ENCODE assay signal across 8 cellular contexts in the genomic region with DNA sequence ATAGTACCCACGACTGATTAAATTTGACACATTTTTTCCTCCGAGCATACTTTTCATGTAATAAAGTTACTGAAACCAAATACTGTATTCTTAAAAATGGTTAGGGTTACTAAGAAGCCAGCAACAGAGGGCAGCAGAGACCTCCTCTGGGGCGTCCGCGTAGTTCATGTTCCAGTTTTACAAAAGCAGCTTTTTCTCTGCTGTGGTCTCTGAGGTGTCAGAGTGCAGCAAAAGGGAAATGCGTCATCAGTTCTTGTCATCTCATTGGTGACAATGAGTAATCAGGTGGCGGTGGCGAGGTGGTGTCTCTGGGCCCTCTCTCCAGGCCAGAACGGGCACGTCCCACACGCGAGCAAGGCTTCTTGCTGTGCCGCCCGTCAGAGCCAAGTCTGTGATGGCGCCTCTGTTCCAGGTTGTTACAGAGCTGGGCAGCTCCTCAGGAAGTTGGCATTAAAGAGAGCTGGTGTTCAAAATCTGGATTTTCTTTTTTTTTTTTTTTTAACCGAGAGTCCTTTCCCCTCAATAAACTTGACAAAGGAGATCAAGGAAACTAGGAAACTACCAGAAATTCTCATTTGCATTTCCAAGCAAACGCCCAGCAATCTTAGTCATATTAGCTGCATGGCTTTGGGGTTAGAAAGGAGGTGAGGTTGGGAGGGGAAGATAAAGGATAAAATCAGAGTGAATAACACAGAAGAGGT.
DNase-seq lines count a peak whose midpoint lies in the region; ATAC-seq, FAIRE-seq and TF ChIP-seq lines count a peak whose summit lies in the region.

No MANE protein-coding gene starts in this region.

- H3K27ac ChIP-seq in mesodermal cell (ENCODE audit: low read depth, low read length, severe bottlenecking), result peak overlapping the region; percentile 54

- H3K9me3 Mint-ChIP-seq in Calu3 (ENCODE audit: low read depth, unreplicated experiment), result no peaks in the 10 kb centered on the region
- no peaks in the 10 kb centered on the region for H3K9me3 Mint-ChIP-seq in endothelial cell (ENCODE audit: unreplicated experiment)

- H3K36me3 ChIP-seq in mesodermal cell (ENCODE audit: control insufficient read depth, insufficient read depth, low read length), result no peaks in the 10 kb centered on the region

- peaks cover 5% of the 10 kb centered on the region for H3K4me1 ChIP-seq in mesodermal cell (ENCODE audit: control insufficient read depth, insufficient read depth, low read length, poor library complexity, severe bottlenecking)

- CTCF ChIA-PET in Calu3 (lab: Charles Lee), result interaction anchor here (0.5 to 1.9 kb wide), 10 partner anchors 13 to 740 kb away, joined by 3 to 24 read pairs (median 4); partner anchors contain the start of genes BZW1, NIF3L1 and PPIL3

- H3K9me3 ChIP-seq in mesodermal cell (ENCODE audit: control insufficient read depth, low read length), result no peaks in the 10 kb centered on the region

- TF ChIP-seq CTCF in Calu3 (IDR thresholded peaks at IDR 0.05; ENCODE audit: unreplicated experiment), result peak; percentile 75
- TF ChIP-seq CTCF in endothelial cell (IDR thresholded peaks at IDR 0.05; ENCODE audit: unreplicated experiment), result peak; percentile 57

- H3K4me3 Mint-ChIP-seq in Calu3 (ENCODE audit: low read depth, unreplicated experiment) (peak overlapping the region; percentile 39), endothelial cell (ENCODE audit: unreplicated experiment) (peak overlapping the region; percentile 39)

- ATAC-seq in GM21381 (IDR thresholded peaks at IDR 0.05; ENCODE audit: unreplicated experiment), result peak; percentile 100

- WGBS in mesodermal cell (ENCODE audit: insufficient coverage in 2 of 2), 2 experiments, result 11 to 16% methylated on average over 11 to 12 of the region's 17 CpGs

- peak overlapping the region; percentile 95 for H3K27ac Mint-ChIP-seq in Calu3 (ENCODE audit: unreplicated experiment)
- H3K27ac Mint-ChIP-seq in endothelial cell (ENCODE audit: unreplicated experiment), result peak overlapping the region; percentile 75

- FAIRE-seq in HTR-8/SVneo (lab: Jason Lieb, UNC), result peak; percentile 46

- intact Hi-C loops in Calu3 (cut with micrococcal nuclease; ENCODE audit: unreplicated experiment), result loop anchor here (1.0 to 5.0 kb wide), 5 partner anchors 22 to 464 kb away; partner anchors contain the start of genes BZW1, NIF3L1 and PPIL3

- H3K27me3 Mint-ChIP-seq in Calu3 (ENCODE audit: unreplicated experiment), result no peaks in the 10 kb centered on the region
- no peaks in the 10 kb centered on the region for H3K27me3 Mint-ChIP-seq in endothelial cell (ENCODE audit: unreplicated experiment)

- DNase-seq in Calu3 (peak; percentile 90), HTR-8/SVneo (ENCODE audit: insufficient read length, low spot score) (peak; percentile 88), NOMO-1 treated with dmso at 0.1 percent for 144 hours (lab: John Stamatoyannopoulos, UW; ENCODE audit: unreplicated experiment) (peak; percentile 97), endothelial cell (ENCODE audit: low spot score) (peak; percentile 64)
- DNase-seq in activated CD8-positive, alpha-beta memory T cell treated with anti-CD3 and anti-CD28 coated beads, Interleukin-2, amount 50 U/mL, for 24 hours (ENCODE audit: extremely low read depth), result peak; percentile 84
- DNase-seq in stimulated activated CD8-positive, alpha-beta memory T cell treated with anti-CD3 and anti-CD28 coated beads, Interleukin-15, amount 100 ng/mL, for 24 hours (ENCODE audit: low read depth), result peak; percentile 65

- H3K4me1 Mint-ChIP-seq in Calu3 (ENCODE audit: low read depth, unreplicated experiment) (peaks cover 28% of the 10 kb centered on the region), endothelial cell (ENCODE audit: unreplicated experiment) (peaks cover 2% of the 10 kb centered on the region)

- TSS peak; percentile 100 for BruUV-seq in Calu3 (replicated peaks; lab: Mats Ljungman, UMichigan)

- H3K36me3 Mint-ChIP-seq in Calu3 (ENCODE audit: insufficient read depth, unreplicated experiment), result peaks cover 7% of the 10 kb centered on the region
- no peaks in the 10 kb centered on the region for H3K36me3 Mint-ChIP-seq in endothelial cell (ENCODE audit: low read depth, unreplicated experiment)

- H3K4me3 ChIP-seq in mesodermal cell (ENCODE audit: extremely low read depth, insufficient read depth, low read length, poor library complexity, severe bottlenecking), result no peak overlapping the region
